Comparison of ENCODE assay signal across 14 cellular contexts in genomic region chr10:110493832-110494426, GRCh38. TPM values are rescaled to one million over a fixed set of nuclear protein-coding genes. Genes with fewer than 3 reads are reported as not detected.
DNase-seq lines count a peak whose midpoint lies in the region; ATAC-seq and TF ChIP-seq lines count a peak whose summit lies in the region.
"Had no signal": no experiment of that assay in that cellular context is flagged by ENCODE, and none has a peak within 500 bp of the region (broad histone marks: within the 10 kb centered on the region; RNA-seq: fewer than 3 reads in every experiment).

No MANE protein-coding gene starts in this region.

- ATAC-seq in GM23338 (no peak), WTC11 (no peak), HG02840 (IDR thresholded peaks at IDR 0.05; ENCODE audit: low FRiP score, unreplicated experiment) (no peak)
- ATAC-seq: left ventricle myocardium superior had no signal

- peaks cover 3% of the 10 kb centered on the region; the same call in 1 of the 2 replicates for H4K20me1 ChIP-seq in GM23338 (replicated peaks; ENCODE audit: insufficient read depth)

- no peaks in the 10 kb centered on the region for H3K9me2 ChIP-seq in GM23338 (ENCODE audit: insufficient read depth)

- H3K27ac ChIP-seq in GM23338 (ENCODE audit: low read depth) (no peak overlapping the region), epithelial cell of prostate (peak overlapping the region; percentile 96), Peyer's patch (no peak overlapping the region)

- H3K36me3 ChIP-seq in GM23338 (ENCODE audit: insufficient read depth) (no peaks in the 10 kb centered on the region), Peyer's patch (no peaks in the 10 kb centered on the region)

- H3K4me3 Mint-ChIP-seq in GM23338 (peak overlapping the region; percentile 38; the same call in 1 of the 3 replicates), WTC11 (peak overlapping the region; percentile 16), progenitor cell of endocrine pancreas (ENCODE audit: low read depth) (peak overlapping the region; percentile 12)
- H3K4me3 Mint-ChIP-seq: activated CD4-positive, alpha-beta T cell treated with anti-CD3 and anti-CD28 coated beads, Interleukin-2, amount 10 ng/mL, durations not matched to agents 7 days and 5 days had no signal

- H3K36me3 Mint-ChIP-seq in GM23338 (ENCODE audit: low read depth) (peaks cover 11% of the 10 kb centered on the region; the same call in 2 of the 3 replicates), WTC11 (peaks cover 2% of the 10 kb centered on the region; the same call in 1 of the 2 replicates), progenitor cell of endocrine pancreas (ENCODE audit: insufficient read depth) (peaks cover 2% of the 10 kb centered on the region)

- peaks cover 28% of the 10 kb centered on the region for H3K27me3 Mint-ChIP-seq in GM23338 (ENCODE audit: insufficient read depth, low read depth, poor library complexity)
- peaks cover 8% of the 10 kb centered on the region for H3K27me3 Mint-ChIP-seq in WTC11 (ENCODE audit: low read depth)
- peaks cover 3% of the 10 kb centered on the region for H3K27me3 Mint-ChIP-seq in progenitor cell of endocrine pancreas

- no peak for DNase-seq in GM23338 (ENCODE audit: low spot score)
- no peak for DNase-seq in WTC11 (ENCODE audit: low spot score)
- DNase-seq in epithelial cell of prostate (ENCODE audit: low read depth, low spot score): peak; percentile 45
- no peak for DNase-seq in progenitor cell of endocrine pancreas (ENCODE audit: low spot score, unreplicated experiment)
- no peak for DNase-seq in Peyer's patch
- no peak for DNase-seq in DMS79 (lab: John Stamatoyannopoulos, UW)
- no peak for DNase-seq in NCI-H345 treated with DMSO at 0.1 percent for 48 hours (lab: John Stamatoyannopoulos, UW; ENCODE audit: unreplicated experiment)
- DNase-seq: activated CD4-positive, alpha-beta T cell treated with anti-CD3 and anti-CD28 coated beads, Interleukin-2, amount 10 ng/mL, durations not matched to agents 7 days and 5 days; activated naive CD4-positive, alpha-beta T cell; aorta; left ventricle myocardium superior; NCI-H1436; stimulated activated CD4-positive, alpha-beta T cell treated with anti-CD3 and anti-CD28 coated beads, Interleukin-4, amount 100 ng/mL, for 4 hours had no signal

- H3K4me1 Mint-ChIP-seq in GM23338: peaks cover 38% of the 10 kb centered on the region
- peaks cover 67% of the 10 kb centered on the region for H3K4me1 Mint-ChIP-seq in WTC11
- H3K4me1 Mint-ChIP-seq in progenitor cell of endocrine pancreas (ENCODE audit: low read depth): peaks cover 21% of the 10 kb centered on the region

- H3K4me1 ChIP-seq in GM23338 (ENCODE audit: insufficient read depth): peaks cover 38% of the 10 kb centered on the region
- peaks cover 0 to 20% (median 13%) of the 10 kb centered on the region in 4 donors for H3K4me1 ChIP-seq in Peyer's patch

- H3K27ac Mint-ChIP-seq in GM23338: no peak overlapping the region
- H3K27ac Mint-ChIP-seq in WTC11: no peak overlapping the region; the same call in 1 of the 2 replicates
- peak overlapping the region; percentile 23 for H3K27ac Mint-ChIP-seq in progenitor cell of endocrine pancreas
- H3K27ac Mint-ChIP-seq: activated CD4-positive, alpha-beta T cell treated with anti-CD3 and anti-CD28 coated beads, Interleukin-2, amount 10 ng/mL, durations not matched to agents 7 days and 5 days had no signal

- no peak overlapping the region for H3K4me3 ChIP-seq in GM23338
- H3K4me3 ChIP-seq in Peyer's patch: no peak overlapping the region

- no peak overlapping the region for H2AFZ ChIP-seq in GM23338

- TF ChIP-seq CTCF in GM23338 (conservative IDR thresholded peaks at IDR 0.05; ENCODE audit: low read depth in 2 of 2): no peak
- no peak for TF ChIP-seq CTCF in WTC11 (IDR thresholded peaks at IDR 0.05)
- no peak for TF ChIP-seq CTCF in progenitor cell of endocrine pancreas (IDR thresholded peaks at IDR 0.05; ENCODE audit: unreplicated experiment)
- no peak for TF ChIP-seq CTCF in Peyer's patch (IDR thresholded peaks at IDR 0.05)

- H3K9me3 Mint-ChIP-seq in GM23338: peaks cover 2% of the 10 kb centered on the region; the same call in 1 of the 3 replicates
- H3K9me3 Mint-ChIP-seq in WTC11: no peaks in the 10 kb centered on the region
- no peaks in the 10 kb centered on the region for H3K9me3 Mint-ChIP-seq in progenitor cell of endocrine pancreas (ENCODE audit: low read depth)
- H3K9me3 Mint-ChIP-seq: activated CD4-positive, alpha-beta T cell treated with anti-CD3 and anti-CD28 coated beads, Interleukin-2, amount 10 ng/mL, durations not matched to agents 7 days and 5 days had no signal

- peaks cover 10% of the 10 kb centered on the region for H3F3A ChIP-seq in GM23338 (replicated peaks; ENCODE audit: low read depth)

- TF ChIP-seq POLR2A in Peyer's patch (IDR thresholded peaks at IDR 0.05): no peak

- peaks cover 27% of the 10 kb centered on the region for H3K27me3 ChIP-seq in GM23338 (ENCODE audit: insufficient read depth)
- no peaks in the 10 kb centered on the region for H3K27me3 ChIP-seq in Peyer's patch

- no peak overlapping the region for H3K4me2 ChIP-seq in GM23338

- CTCF ChIA-PET in WTC11 (lab: Charles Lee): interaction anchor here (0.5 to 1.5 kb wide), 2 partner anchors 75 to 140 kb away, joined by 3 to 7 read pairs; no protein-coding TSS in a partner anchor

- POLR2A ChIA-PET in WTC11 (lab: Charles Lee): no interaction called here

- peaks cover 11% of the 10 kb centered on the region for H3K79me2 ChIP-seq in GM23338 (replicated peaks; ENCODE audit: insufficient read depth)

- H3K9me3 ChIP-seq in Peyer's patch: no peaks in the 10 kb centered on the region

TF ChIP-seq in GM23338, 12 proteins besides CTCF, POLR2A, EP300 and RAD21 (continues in another document):
- TF ChIP-seq ZNF114 (CRISPR knock-in tag; IDR thresholded peaks at IDR 0.05) (no peak), JUNB (IDR thresholded peaks at IDR 0.05; ENCODE audit: unreplicated experiment) (no peak), POLR2AphosphoS5 (IDR thresholded peaks at IDR 0.05; ENCODE audit: low read depth) (no peak)
- TF ChIP-seq, protein P1, sequence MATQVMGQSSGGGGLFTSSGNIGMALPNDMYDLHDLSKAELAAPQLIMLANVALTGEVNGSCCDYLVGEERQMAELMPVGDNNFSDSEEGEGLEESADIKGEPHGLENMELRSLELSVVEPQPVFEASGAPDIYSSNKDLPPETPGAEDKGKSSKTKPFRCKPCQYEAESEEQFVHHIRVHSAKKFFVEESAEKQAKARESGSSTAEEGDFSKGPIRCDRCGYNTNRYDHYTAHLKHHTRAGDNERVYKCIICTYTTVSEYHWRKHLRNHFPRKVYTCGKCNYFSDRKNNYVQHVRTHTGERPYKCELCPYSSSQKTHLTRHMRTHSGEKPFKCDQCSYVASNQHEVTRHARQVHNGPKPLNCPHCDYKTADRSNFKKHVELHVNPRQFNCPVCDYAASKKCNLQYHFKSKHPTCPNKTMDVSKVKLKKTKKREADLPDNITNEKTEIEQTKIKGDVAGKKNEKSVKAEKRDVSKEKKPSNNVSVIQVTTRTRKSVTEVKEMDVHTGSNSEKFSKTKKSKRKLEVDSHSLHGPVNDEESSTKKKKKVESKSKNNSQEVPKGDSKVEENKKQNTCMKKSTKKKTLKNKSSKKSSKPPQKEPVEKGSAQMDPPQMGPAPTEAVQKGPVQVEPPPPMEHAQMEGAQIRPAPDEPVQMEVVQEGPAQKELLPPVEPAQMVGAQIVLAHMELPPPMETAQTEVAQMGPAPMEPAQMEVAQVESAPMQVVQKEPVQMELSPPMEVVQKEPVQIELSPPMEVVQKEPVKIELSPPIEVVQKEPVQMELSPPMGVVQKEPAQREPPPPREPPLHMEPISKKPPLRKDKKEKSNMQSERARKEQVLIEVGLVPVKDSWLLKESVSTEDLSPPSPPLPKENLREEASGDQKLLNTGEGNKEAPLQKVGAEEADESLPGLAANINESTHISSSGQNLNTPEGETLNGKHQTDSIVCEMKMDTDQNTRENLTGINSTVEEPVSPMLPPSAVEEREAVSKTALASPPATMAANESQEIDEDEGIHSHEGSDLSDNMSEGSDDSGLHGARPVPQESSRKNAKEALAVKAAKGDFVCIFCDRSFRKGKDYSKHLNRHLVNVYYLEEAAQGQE (IDR thresholded peaks at IDR 0.05; ENCODE audit: unreplicated experiment): no peak

TF ChIP-seq in WTC11, 78 proteins besides CTCF, POLR2A, EP300 and RAD21 (continues in another document):
- TF ChIP-seq PREB (CRISPR knock-in tag; IDR thresholded peaks at IDR 0.05; ENCODE audit: borderline replicate concordance) (no peak), KAT7 (CRISPR knock-in tag; IDR thresholded peaks at IDR 0.05; ENCODE audit: borderline replicate concordance) (no peak), JUN (CRISPR knock-in tag; IDR thresholded peaks at IDR 0.05) (no peak)
- TF ChIP-seq, protein P2, sequence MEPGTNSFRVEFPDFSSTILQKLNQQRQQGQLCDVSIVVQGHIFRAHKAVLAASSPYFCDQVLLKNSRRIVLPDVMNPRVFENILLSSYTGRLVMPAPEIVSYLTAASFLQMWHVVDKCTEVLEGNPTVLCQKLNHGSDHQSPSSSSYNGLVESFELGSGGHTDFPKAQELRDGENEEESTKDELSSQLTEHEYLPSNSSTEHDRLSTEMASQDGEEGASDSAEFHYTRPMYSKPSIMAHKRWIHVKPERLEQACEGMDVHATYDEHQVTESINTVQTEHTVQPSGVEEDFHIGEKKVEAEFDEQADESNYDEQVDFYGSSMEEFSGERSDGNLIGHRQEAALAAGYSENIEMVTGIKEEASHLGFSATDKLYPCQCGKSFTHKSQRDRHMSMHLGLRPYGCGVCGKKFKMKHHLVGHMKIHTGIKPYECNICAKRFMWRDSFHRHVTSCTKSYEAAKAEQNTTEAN (CRISPR knock-in tag; IDR thresholded peaks at IDR 0.05): no peak

RNA-seq across cellular contexts. Expression of gene DUSP5, which starts 3.8 kb away (rescaled TPM):
- total RNA-seq in GM23338 (2014; rRNA removed; shearing (Covaris generic)): 35.0 and 35.9 TPM in 2 replicates
- 10.8 and 15.4 TPM in 2 replicates for polyA plus RNA-seq in GM23338 (2016; fragmentation: Nextera tagmentation; extraction: Ambion mirVana)
- total RNA-seq in WTC11 (2021) (31.4 to 55.1 TPM (median 33.1 TPM) in 3 replicates), progenitor cell of endocrine pancreas (92.9 and 97.9 TPM in 2 replicates), Peyer's patch (10 to 100 TPM; 22.1 to 33.8 (median 26.3) TPM)
